ENCODE assay signal across 16 cellular contexts in genomic region chr10:6411424-6411823, GRCh38.
"Had no signal": no experiment of that assay in that cellular context is flagged by ENCODE, and none has a peak within 500 bp of the region (broad histone marks: within the 10 kb centered on the region; RNA-seq: fewer than 3 reads in every experiment).

No MANE protein-coding gene starts in this region.

- H3K27ac ChIP-seq: body of pancreas, left lung, skin epidermis, tibial artery had no signal

- H3K9me3 Mint-ChIP-seq: activated naive CD4-positive, alpha-beta T cell treated with anti-CD3 and anti-CD28 coated beads for 36 hours; activated T-cell treated with anti-CD3 and anti-CD28 coated beads, Interleukin-2, amount 50 U/mL, for 4 hours; naive B cell; T-helper 2 cell treated with Interferon-gamma antibody and Interleukin-4, amounts not matched to agents 5 μg/mL and 100 μg/mL, for 36 hours; WTC11 had no signal

- H3K4me3 ChIP-seq: body of pancreas, left lung, skin epidermis, tibial artery had no signal

- H3K27ac Mint-ChIP-seq: activated CD4-positive, alpha-beta T cell treated with anti-CD3 and anti-CD28 coated beads for 36 hours; activated naive CD4-positive, alpha-beta T cell treated with anti-CD3 and anti-CD28 coated beads for 36 hours; naive B cell; T-helper 2 cell treated with Interferon-gamma antibody and Interleukin-4, amounts not matched to agents 5 μg/mL and 100 μg/mL, for 36 hours; WTC11 had no signal

- H3K36me3 Mint-ChIP-seq: naive B cell, WTC11 had no signal

- H3K9me3 ChIP-seq: body of pancreas, left lung, tibial artery had no signal

- ATAC-seq: activated CD4-positive, alpha-beta T cell treated with anti-CD3 and anti-CD28 coated beads for 36 hours; activated T-cell treated with anti-CD3 and anti-CD28 coated beads, Interleukin-2, amount 50 U/mL, for 4 hours; body of pancreas; left lung; stimulated activated naive CD8-positive, alpha-beta T cell treated with anti-CD3 and anti-CD28 coated beads, Interleukin-15, Interleukin-2, amounts not matched to agents 100 U/mL and 50 U/mL, for 24 hours; WTC11 had no signal

- H3K27me3 Mint-ChIP-seq: activated CD4-positive, alpha-beta T cell treated with anti-CD3 and anti-CD28 coated beads for 36 hours had no signal

- H3K27me3 ChIP-seq: body of pancreas, left lung, tibial artery had no signal

- H3K4me3 Mint-ChIP-seq: activated CD4-positive, alpha-beta T cell treated with anti-CD3 and anti-CD28 coated beads for 36 hours; activated naive CD4-positive, alpha-beta T cell treated with anti-CD3 and anti-CD28 coated beads for 36 hours; activated T-cell treated with anti-CD3 and anti-CD28 coated beads, Interleukin-2, amount 50 U/mL, for 4 hours; naive B cell; T-helper 2 cell treated with Interferon-gamma antibody and Interleukin-4, amounts not matched to agents 5 μg/mL and 100 μg/mL, for 36 hours; WTC11 had no signal

- H3K36me3 ChIP-seq: left lung, tibial artery had no signal

- DNase-seq: activated CD4-positive, alpha-beta T cell treated with anti-CD3 and anti-CD28 coated beads for 36 hours; activated CD4-positive, alpha-beta T cell treated with anti-CD3 and anti-CD28 coated beads, Interleukin-2, amount 50 U/mL, for 48 hours; activated naive CD4-positive, alpha-beta T cell treated with anti-CD3 and anti-CD28 coated beads for 36 hours; activated T-cell treated with anti-CD3 and anti-CD28 coated beads, Interleukin-2, amount 50 U/mL, for 4 hours; body of pancreas; foreskin fibroblast; hypothalamus; left lung; naive B cell; stimulated activated naive CD8-positive, alpha-beta T cell treated with anti-CD3 and anti-CD28 coated beads, Interleukin-15, Interleukin-2, amounts not matched to agents 100 U/mL and 50 U/mL, for 24 hours; substantia nigra; SW 1271; tibial artery had no signal
